ENCODE assay signal across 12 cellular contexts in the genomic region with DNA sequence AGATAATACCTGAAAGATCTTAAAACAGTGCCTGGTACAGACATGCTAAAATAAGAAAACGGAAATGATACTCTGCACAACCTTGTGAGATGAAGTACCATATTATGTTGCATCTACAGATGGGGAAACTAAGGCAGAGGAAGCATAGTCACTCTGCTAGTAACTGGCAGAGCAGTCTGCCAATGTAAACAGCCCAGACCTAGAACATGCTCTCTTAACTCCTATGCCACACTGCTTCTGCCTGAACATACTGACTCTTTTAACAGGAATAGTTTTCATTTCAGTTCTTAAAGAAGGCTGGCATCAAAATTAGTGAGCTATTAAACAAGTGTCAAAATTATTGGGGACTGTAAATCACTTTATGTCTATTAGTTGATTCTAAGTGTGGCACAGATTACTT.
DNase-seq lines count a peak whose midpoint lies in the region; ATAC-seq, FAIRE-seq and TF ChIP-seq lines count a peak whose summit lies in the region.
"Had no signal": no experiment of that assay in that cellular context is flagged by ENCODE, and none has a peak within 500 bp of the region (broad histone marks: within the 10 kb centered on the region; RNA-seq: fewer than 3 reads in every experiment).

No MANE protein-coding gene starts in this region.

- H3K27ac ChIP-seq in liver (ENCODE audit: low read depth in 1 of 2, low read length in 2 of 2), result no peak overlapping the region
- no peak overlapping the region for H3K27ac ChIP-seq in HepG2 (ENCODE audit: extremely low read length, insufficient read depth, low read length)
- H3K27ac ChIP-seq in neutrophil, result peak overlapping the region; percentile 27
- H3K27ac ChIP-seq in brain microvascular endothelial cell, result no peak overlapping the region
- H3K27ac ChIP-seq in esophagus muscularis mucosa (replicated peaks in 1 of 4), result peak overlapping the region in 2 of 4 donors; percentile 11 to 36
- H3K27ac ChIP-seq: 22Rv1, BLaER1 had no signal

- no peaks in the 10 kb centered on the region for H3K27me3 Mint-ChIP-seq in dendritic cell treated with granulocyte-macrophage colony-stimulating factor and Interleukin-4, amounts not matched to agents 40 ng/mL and 50 ng/mL, for 4 days
- H3K27me3 Mint-ChIP-seq in activated CD4-positive, alpha-beta memory T cell treated with anti-CD3 and anti-CD28 coated beads for 36 hours, result no peaks in the 10 kb centered on the region

- H3K4me3 ChIP-seq in liver (ENCODE audit: low read depth in 1 of 3, low read length in 3 of 3) (no peak overlapping the region), HepG2 (replicated peaks in 1 of 3; ENCODE audit: insufficient read depth in 1 of 3, low read depth in 2 of 3, low read length in 3 of 3) (no peak overlapping the region), neutrophil (ENCODE audit: low read depth in 1 of 2, low read length in 1 of 2) (no peak overlapping the region), brain microvascular endothelial cell (ENCODE audit: low read depth, low read length) (no peak overlapping the region), esophagus muscularis mucosa (no peak overlapping the region)
- H3K4me3 ChIP-seq: BLaER1 had no signal

- no peak for TF ChIP-seq EP300 in HepG2 (IDR thresholded peaks at IDR 0.05; ENCODE audit: low read depth in 2 of 2, low read length in 2 of 2)
- no peak for TF ChIP-seq EP300 in HepG2 (CRISPR knock-in tag; IDR thresholded peaks at IDR 0.05; ENCODE audit: borderline replicate concordance)
- no peak for TF ChIP-seq EP300 in esophagus muscularis mucosa (IDR thresholded peaks at IDR 0.05)

- in situ Hi-C loops in HepG2 (cut with HindIII; ENCODE audit: extremely low pct_ligation_motif_present, low pct_unique_long_range_greater_than_20kb) (loop anchor here (5.0 kb wide), 1 partner anchor 312 kb away; no protein-coding TSS in a partner anchor), brain microvascular endothelial cell (cut with HindIII; ENCODE audit: low pct_ligation_motif_present, low sequenced_read_pairs) (no loop called here)

- no peaks in the 10 kb centered on the region for H3K27me3 ChIP-seq in liver (ENCODE audit: control insufficient read depth in 4 of 4, insufficient read depth in 4 of 4, low read length in 3 of 4)
- no peaks in the 10 kb centered on the region for H3K27me3 ChIP-seq in HepG2 (ENCODE audit: control insufficient read depth in 1 of 2, insufficient read depth in 2 of 2, low read length in 2 of 2)
- H3K27me3 ChIP-seq in neutrophil, result no peaks in the 10 kb centered on the region
- H3K27me3 ChIP-seq in brain microvascular endothelial cell (replicated peaks), result no peaks in the 10 kb centered on the region
- no peaks in the 10 kb centered on the region for H3K27me3 ChIP-seq in esophagus muscularis mucosa
- H3K27me3 ChIP-seq: BLaER1 had no signal

- TF ChIP-seq CTCF in liver (IDR thresholded peaks at IDR 0.05; ENCODE audit: low read depth, low read length, missing input control) (no peak), HepG2 (CRISPR knock-in tag; IDR thresholded peaks at IDR 0.05) (no peak), neutrophil (IDR thresholded peaks at IDR 0.05) (no peak), brain microvascular endothelial cell (IDR thresholded peaks at IDR 0.05; ENCODE audit: low read depth, low read length, missing control alignments) (no peak), esophagus muscularis mucosa (IDR thresholded peaks at IDR 0.05) (no peak)

- TF ChIP-seq POLR2A in HepG2 (IDR thresholded peaks at IDR 0.05; ENCODE audit: insufficient read depth in 1 of 2, low read depth in 2 of 2, low read length in 2 of 2) (no peak), esophagus muscularis mucosa (IDR thresholded peaks at IDR 0.05; ENCODE audit: low read depth) (no peak)

- no peak overlapping the region for H2AFZ ChIP-seq in HepG2 (ENCODE audit: low read length)

- no peaks in the 10 kb centered on the region for H3K9me3 ChIP-seq in liver (ENCODE audit: control insufficient read depth in 4 of 4, low read length in 3 of 4)
- no peaks in the 10 kb centered on the region for H3K9me3 ChIP-seq in HepG2 (ENCODE audit: low read length)
- no peaks in the 10 kb centered on the region for H3K9me3 ChIP-seq in neutrophil
- H3K9me3 ChIP-seq in esophagus muscularis mucosa, result peaks cover 0 to 5% (median 2%) of the 10 kb centered on the region in 4 donors
- H3K9me3 ChIP-seq: BLaER1 had no signal

- H3K4me2 ChIP-seq in HepG2 (ENCODE audit: low read depth, low read length), result no peak overlapping the region
- H3K4me2 ChIP-seq: BLaER1 had no signal

- H4K20me1 ChIP-seq in HepG2 (ENCODE audit: insufficient read depth, low read length), result no peaks in the 10 kb centered on the region
- H4K20me1 ChIP-seq: BLaER1 had no signal

- H3K4me3 Mint-ChIP-seq in dendritic cell treated with granulocyte-macrophage colony-stimulating factor and Interleukin-4, amounts not matched to agents 40 ng/mL and 50 ng/mL, for 4 days, result no peak overlapping the region
- no peak overlapping the region for H3K4me3 Mint-ChIP-seq in activated CD4-positive, alpha-beta memory T cell treated with anti-CD3 and anti-CD28 coated beads for 36 hours
- H3K4me3 Mint-ChIP-seq: H9 had no signal

- H3K9ac ChIP-seq in liver (ENCODE audit: low read depth in 1 of 2, low read length in 2 of 2), result no peak overlapping the region
- H3K9ac ChIP-seq in HepG2 (ENCODE audit: insufficient read depth, low read depth, low read length), result no peak overlapping the region
- H3K9ac ChIP-seq: BLaER1 had no signal

- TF ChIP-seq RAD21 in liver (IDR thresholded peaks at IDR 0.05), result no peak
- no peak for TF ChIP-seq RAD21 in HepG2 (CRISPR knock-in tag; IDR thresholded peaks at IDR 0.05)

- intact Hi-C loops in HepG2 (cut with micrococcal nuclease; ENCODE audit: unreplicated experiment) (loop anchor here (1.0 to 2.0 kb wide), 3 partner anchors 97 to 313 kb away; no protein-coding TSS in a partner anchor), esophagus muscularis mucosa (cut with DNase I) (loop anchor here (10.0 kb wide), 1 partner anchor 314 kb away; no protein-coding TSS in a partner anchor)
- intact Hi-C loops in dendritic cell treated with granulocyte-macrophage colony-stimulating factor and Interleukin-4, amounts not matched to agents 40 ng/mL and 50 ng/mL, for 4 days (cut with micrococcal nuclease), result loop anchor here (5.0 kb wide), 2 partner anchors 63 to 153 kb away; no protein-coding TSS in a partner anchor
- intact Hi-C loops in activated CD4-positive, alpha-beta memory T cell treated with anti-CD3 and anti-CD28 coated beads for 36 hours (cut with micrococcal nuclease), result loop anchor here (1.0 to 5.0 kb wide), 5 partner anchors 103 to 313 kb away; no protein-coding TSS in a partner anchor

- BruUV-seq in HepG2 (replicated peaks; lab: Mats Ljungman, UMichigan), result no TSS peak

- POLR2A ChIA-PET in HepG2 (lab: Yijun Ruan, JAX), result no interaction called here
- POLR2A ChIA-PET in activated CD4-positive, alpha-beta memory T cell treated with anti-CD3 and anti-CD28 coated beads for 36 hours (lab: Charles Lee), result no interaction called here

- no peaks in the 10 kb centered on the region for H3K79me2 ChIP-seq in HepG2 (ENCODE audit: insufficient read depth, low read length)

- H3K36me3 ChIP-seq in liver (ENCODE audit: control insufficient read depth in 4 of 4, insufficient read depth in 3 of 4, low read depth in 1 of 4, low read length in 3 of 4) (no peaks in the 10 kb centered on the region), HepG2 (replicated peaks in 1 of 2; ENCODE audit: control insufficient read depth in 1 of 2, insufficient read depth in 2 of 2, low read length in 2 of 2) (no peaks in the 10 kb centered on the region), neutrophil (no peaks in the 10 kb centered on the region), brain microvascular endothelial cell (replicated peaks) (no peaks in the 10 kb centered on the region), esophagus muscularis mucosa (no peaks in the 10 kb centered on the region)
- H3K36me3 ChIP-seq: BLaER1 had no signal

- CTCF ChIA-PET in HepG2 (lab: Yijun Ruan, JAX; ENCODE audit: low intra/inter-chr PET ratio, low total read pairs), result interaction anchor here (1.3 to 1.9 kb wide), 2 partner anchors 153 to 312 kb away, joined by 4 to 14 read pairs; no protein-coding TSS in a partner anchor
- CTCF ChIA-PET in activated CD4-positive, alpha-beta memory T cell treated with anti-CD3 and anti-CD28 coated beads for 36 hours (lab: Charles Lee), result interaction anchor here (0.7 to 2.4 kb wide), 12 partner anchors 18 to 314 kb away, joined by 3 to 12 read pairs (median 5); no protein-coding TSS in a partner anchor

- no peaks in the 10 kb centered on the region for H3K9me3 Mint-ChIP-seq in dendritic cell treated with granulocyte-macrophage colony-stimulating factor and Interleukin-4, amounts not matched to agents 40 ng/mL and 50 ng/mL, for 4 days
- H3K9me3 Mint-ChIP-seq in activated CD4-positive, alpha-beta memory T cell treated with anti-CD3 and anti-CD28 coated beads for 36 hours, result peaks cover 13% of the 10 kb centered on the region
- H3K9me3 Mint-ChIP-seq: H9 had no signal

- DNase-seq in HepG2 (ENCODE audit: low spot score) (no peak), brain microvascular endothelial cell (no peak), Ammon's horn (ENCODE audit: low spot score) (no peak), esophagus muscularis mucosa (ENCODE audit: extremely low spot score) (no peak)
- no peak for DNase-seq in activated CD4-positive, alpha-beta memory T cell treated with anti-CD3 and anti-CD28 coated beads for 36 hours
- DNase-seq: GOT3 had no signal

- no peak for FAIRE-seq in HepG2 (lab: Jason Lieb, UNC)

- ATAC-seq in HepG2, result no peak

- peaks cover 0 to 7% (median 1%) of the 10 kb centered on the region in 4 donors for H3K4me1 ChIP-seq in liver (ENCODE audit: control insufficient read depth in 4 of 4, insufficient read depth in 4 of 4, low read length in 3 of 4)
- peaks cover 12% of the 10 kb centered on the region for H3K4me1 ChIP-seq in HepG2 (ENCODE audit: insufficient read depth, low read length)
- peaks cover 28 to 30% of the 10 kb centered on the region in 2 experiments for H3K4me1 ChIP-seq in neutrophil (ENCODE audit: control insufficient read depth in 1 of 2, insufficient read depth in 1 of 2, low read depth in 1 of 2, low read length in 1 of 2)
- peaks cover 0 to 38% (median 34%) of the 10 kb centered on the region in 4 donors for H3K4me1 ChIP-seq in esophagus muscularis mucosa

- peaks cover 70% of the 10 kb centered on the region for H3K4me1 Mint-ChIP-seq in dendritic cell treated with granulocyte-macrophage colony-stimulating factor and Interleukin-4, amounts not matched to agents 40 ng/mL and 50 ng/mL, for 4 days (ENCODE audit: low read depth)
- peaks cover 70% of the 10 kb centered on the region for H3K4me1 Mint-ChIP-seq in activated CD4-positive, alpha-beta memory T cell treated with anti-CD3 and anti-CD28 coated beads for 36 hours (ENCODE audit: low read depth)

- 81% methylated on average over 1 of the region's 1 CpG for WGBS in liver
- WGBS in HepG2 (ENCODE audit: low lambda C conversion rate), result 5% methylated on average over 1 of the region's 1 CpG
- 89% methylated on average over 1 of the region's 1 CpG for WGBS in esophagus muscularis mucosa

- peak overlapping the region; percentile 91 for H3K27ac Mint-ChIP-seq in dendritic cell treated with granulocyte-macrophage colony-stimulating factor and Interleukin-4, amounts not matched to agents 40 ng/mL and 50 ng/mL, for 4 days
- H3K27ac Mint-ChIP-seq in activated CD4-positive, alpha-beta memory T cell treated with anti-CD3 and anti-CD28 coated beads for 36 hours, result no peak overlapping the region
- H3K27ac Mint-ChIP-seq: H9 had no signal

- H3K36me3 Mint-ChIP-seq in dendritic cell treated with granulocyte-macrophage colony-stimulating factor and Interleukin-4, amounts not matched to agents 40 ng/mL and 50 ng/mL, for 4 days (ENCODE audit: low read depth), result peaks cover 8% of the 10 kb centered on the region
- peaks cover 8% of the 10 kb centered on the region for H3K36me3 Mint-ChIP-seq in activated CD4-positive, alpha-beta memory T cell treated with anti-CD3 and anti-CD28 coated beads for 36 hours
